Comparison of ENCODE assay signal across 24 cellular contexts in the genomic region with DNA sequence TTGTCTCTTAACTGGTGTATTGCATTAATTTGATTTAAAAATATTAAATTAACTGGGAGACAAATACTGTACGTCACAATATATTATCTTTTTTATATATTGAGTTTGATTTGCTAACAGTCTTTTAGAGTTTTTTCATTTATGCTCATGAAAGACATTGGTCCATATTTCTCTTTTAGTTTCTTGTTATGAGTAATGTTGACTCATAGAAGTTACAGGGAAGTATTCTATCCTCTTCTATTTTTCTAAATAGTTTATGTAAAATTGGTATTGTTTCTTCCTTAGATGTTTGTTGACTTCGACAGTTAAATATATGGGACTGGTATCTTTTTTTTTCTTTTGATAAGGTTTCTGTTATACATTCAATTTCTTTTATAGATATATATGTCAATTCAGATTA.
DNase-seq lines count a peak whose midpoint lies in the region; ATAC-seq, FAIRE-seq and TF ChIP-seq lines count a peak whose summit lies in the region.
"Had no signal": no experiment of that assay in that cellular context is flagged by ENCODE, and none has a peak within 500 bp of the region (broad histone marks: within the 10 kb centered on the region; RNA-seq: fewer than 3 reads in every experiment).

No MANE protein-coding gene starts in this region.

- no peak for TF ChIP-seq EP300 in GM12878 (IDR thresholded peaks at IDR 0.05; ENCODE audit: borderline replicate concordance in 1 of 2, control insufficient read depth in 1 of 2, low read depth in 2 of 2, low read length in 2 of 2)

- no peak overlapping the region for H4K12ac ChIP-seq in trophoblast cell (ENCODE audit: low read depth, low read length)

- no peak for FAIRE-seq in GM12878 (lab: Jason Lieb, UNC)
- FAIRE-seq: GM19239 had no signal

- H3K79me2 ChIP-seq in GM12878 (ENCODE audit: control insufficient read depth, insufficient read depth, low read length): no peaks in the 10 kb centered on the region
- H3K79me2 ChIP-seq in trophoblast cell (ENCODE audit: control insufficient read depth, insufficient read depth, low read length, poor library complexity): no peaks in the 10 kb centered on the region

- H4K20me1 ChIP-seq in GM12878 (ENCODE audit: control insufficient read depth, insufficient read depth): no peaks in the 10 kb centered on the region
- H4K20me1 ChIP-seq: BLaER1 treated with 17β-estradiol and CSF1 and Interleukin-3, amounts not matched to agents 10 nM and 100 nM had no signal

- H3K36me3 ChIP-seq in GM12878 (ENCODE audit: control insufficient read depth in 2 of 2, insufficient read depth in 2 of 2, low read length in 1 of 2): no peaks in the 10 kb centered on the region
- no peaks in the 10 kb centered on the region for H3K36me3 ChIP-seq in trophoblast cell (ENCODE audit: control insufficient read depth in 1 of 2, insufficient read depth in 2 of 2, low read length in 2 of 2)
- H3K36me3 ChIP-seq: BLaER1 treated with 17β-estradiol and CSF1 and Interleukin-3, amounts not matched to agents 10 nM and 100 nM; esophagus squamous epithelium; prostate gland; upper lobe of right lung had no signal

- no peak overlapping the region for H3K18ac ChIP-seq in trophoblast cell (ENCODE audit: low read length)

- H3K4me1 ChIP-seq in GM12878 (ENCODE audit: control insufficient read depth, insufficient read depth, low read length) (no peaks in the 10 kb centered on the region), trophoblast cell (ENCODE audit: control insufficient read depth in 1 of 2, insufficient read depth in 2 of 2, low read length in 2 of 2) (peaks cover 0 to 2% of the 10 kb centered on the region in 2 experiments)
- H3K4me1 ChIP-seq: prostate gland, upper lobe of right lung had no signal

- CTCF ChIA-PET in GM12878 (lab: Yijun Ruan, JAX): no interaction called here

- ATAC-seq in GM12878: no peak
- ATAC-seq: upper lobe of right lung, WTC11 had no signal

- H4K91ac ChIP-seq in trophoblast cell (ENCODE audit: low read depth, low read length): no peak overlapping the region

- no peak for TF ChIP-seq POLR2A in GM12878 (IDR thresholded peaks at IDR 0.05; ENCODE audit: low read depth, low read length)

- DNase-seq in AG10803 (ENCODE audit: low read depth): peak; percentile 8
- DNase-seq in LHCN-M2 (ENCODE audit: low read depth): peak; percentile 50
- DNase-seq in GM12878 (ENCODE audit: low read depth, low spot score): no peak
- DNase-seq in iris pigment epithelial cell (ENCODE audit: low read depth): peak; percentile 51
- no peak for DNase-seq in activated CD4-positive, alpha-beta T cell treated with anti-CD3 and anti-CD28 coated beads for 4 hours
- no peak for DNase-seq in GDM1 (lab: John Stamatoyannopoulos, UW)
- no peak for DNase-seq in trophoblast cell
- DNase-seq in stimulated activated CD4-positive, alpha-beta T cell treated with anti-CD3 and anti-CD28 coated beads, Interleukin-15, amount 100 ng/mL, for 24 hours: no peak
- DNase-seq: activated naive CD4-positive, alpha-beta T cell treated with anti-CD3 and anti-CD28 coated beads, Interleukin-2, amount 10 ng/mL, durations not matched to agents 7 days and 5 days; amniotic stem cell; cortex of kidney; esophagus squamous epithelium; head of caudate nucleus; mesendoderm; NCI-H1930; NCI-H2227 treated with DMSO at 0.1 percent for 48 hours; NCI-H748 treated with DMSO at 0.1 percent for 48 hours; stimulated activated CD4-positive, alpha-beta T cell treated with anti-CD3 and anti-CD28 coated beads, Interleukin-1b, Interleukin-23, amount 100 ng/mL, for 48 hours; substantia nigra; upper lobe of right lung had no signal

- H4K8ac ChIP-seq in trophoblast cell (ENCODE audit: low read depth, low read length): no peak overlapping the region

- no peak overlapping the region for H3K4ac ChIP-seq in trophoblast cell (ENCODE audit: low read depth, low read length)

- H2BK12ac ChIP-seq in trophoblast cell (ENCODE audit: low read length): no peak overlapping the region

- in situ Hi-C loops in GM12878 (cut with MboI): no loop called here

- H3K4me3 ChIP-seq in AG10803 (ENCODE audit: low read length) (no peak overlapping the region), GM12878 (no peak overlapping the region), trophoblast cell (ENCODE audit: low read depth, low read length) (no peak overlapping the region)
- H3K4me3 ChIP-seq: BLaER1 treated with 17β-estradiol and CSF1 and Interleukin-3, amounts not matched to agents 10 nM and 100 nM; esophagus squamous epithelium; prostate gland; upper lobe of right lung had no signal

- no peak overlapping the region for H2AK5ac ChIP-seq in trophoblast cell (ENCODE audit: low read length)

- H3K4me2 ChIP-seq in GM12878 (ENCODE audit: control insufficient read depth, insufficient read depth) (no peak overlapping the region), trophoblast cell (ENCODE audit: low read length) (no peak overlapping the region)
- H3K4me2 ChIP-seq: BLaER1 treated with 17β-estradiol and CSF1 and Interleukin-3, amounts not matched to agents 10 nM and 100 nM had no signal

- H3K9me3 ChIP-seq in GM12878 (replicated peaks; ENCODE audit: control insufficient read depth, insufficient read depth, low read length): no peaks in the 10 kb centered on the region
- H3K9me3 ChIP-seq in trophoblast cell (ENCODE audit: insufficient read depth, low read depth, low read length): peaks cover 4% of the 10 kb centered on the region
- H3K9me3 ChIP-seq: prostate gland, upper lobe of right lung had no signal

- TF ChIP-seq CTCF in AG10803 (conservative IDR thresholded peaks at IDR 0.05; ENCODE audit: low read length) (no peak), GM12878 (IDR thresholded peaks at IDR 0.05 in 2 of 3, conservative IDR thresholded peaks at IDR 0.05 in 1 of 3; ENCODE audit: control insufficient read depth in 2 of 3, extremely low read depth in 1 of 3, insufficient read depth in 1 of 3, low read depth in 3 of 3, low read length in 3 of 3) (no peak)

- POLR2A ChIA-PET in GM12878 (lab: Charles Lee): no interaction called here

- no peak overlapping the region for H2BK120ac ChIP-seq in trophoblast cell (ENCODE audit: insufficient read depth, low read length, poor library complexity)

- intact Hi-C loops in GM12878 (cut with micrococcal nuclease; ENCODE audit: unreplicated experiment): no loop called here

- no peak overlapping the region for H2BK5ac ChIP-seq in trophoblast cell (ENCODE audit: low read depth, low read length, poor library complexity)

- 2% methylated on average over 2 of the region's 2 CpGs for WGBS in GM12878 (ENCODE audit: insufficient coverage, insufficient replicate concordance, low lambda C conversion rate, missing lambda C conversion rate)
- no CpG with 5 or more reads among the region's 2 CpGs for WGBS in trophoblast cell (ENCODE audit: extremely low coverage, insufficient coverage, insufficient read length)

- RAD21 ChIA-PET in GM12878 (lab: Charles Lee; ENCODE audit: unreplicated experiment): no interaction called here

- no peak overlapping the region for H3K14ac ChIP-seq in trophoblast cell (ENCODE audit: low read length)

- H3K27me3 ChIP-seq in GM12878 (replicated peaks in 1 of 2; ENCODE audit: control insufficient read depth in 2 of 2, insufficient read depth in 2 of 2, low read length in 1 of 2) (no peaks in the 10 kb centered on the region), trophoblast cell (ENCODE audit: insufficient read depth, low read length) (no peaks in the 10 kb centered on the region)
- H3K27me3 ChIP-seq: BLaER1 treated with 17β-estradiol and CSF1 and Interleukin-3, amounts not matched to agents 10 nM and 100 nM; esophagus squamous epithelium; upper lobe of right lung had no signal

- H3K9ac ChIP-seq in GM12878 (ENCODE audit: control insufficient read depth, insufficient read depth, low read length) (no peak overlapping the region), trophoblast cell (ENCODE audit: low read length) (no peak overlapping the region)
- H3K9ac ChIP-seq: BLaER1 treated with 17β-estradiol and CSF1 and Interleukin-3, amounts not matched to agents 10 nM and 100 nM had no signal

- H3K23ac ChIP-seq in trophoblast cell (ENCODE audit: low read length): no peak overlapping the region

- SMC1A ChIA-PET in GM12878 (lab: Charles Lee; ENCODE audit: uncharacterized antibody, unreplicated experiment): no interaction called here

- BruUV-seq in GM12878 (replicated peaks; lab: Mats Ljungman, UMichigan): no TSS peak

- H3K27ac ChIP-seq in GM12878 (ENCODE audit: control insufficient read depth, insufficient read depth) (no peak overlapping the region), trophoblast cell (ENCODE audit: low read depth, low read length) (no peak overlapping the region)
- H3K27ac ChIP-seq: BLaER1 treated with 17β-estradiol and CSF1 and Interleukin-3, amounts not matched to agents 10 nM and 100 nM; esophagus squamous epithelium; prostate gland; upper lobe of right lung had no signal

- no peak for TF ChIP-seq RAD21 in GM12878 (IDR thresholded peaks at IDR 0.05; ENCODE audit: insufficient read depth, low read depth, low read length)

- H2AFZ ChIP-seq in GM12878 (ENCODE audit: control insufficient read depth, low read depth, low read length) (no peak overlapping the region), trophoblast cell (ENCODE audit: insufficient read depth, low read length, poor library complexity) (no peak overlapping the region)

- H3K79me1 ChIP-seq in trophoblast cell (ENCODE audit: low read length): no peaks in the 10 kb centered on the region

TF ChIP-seq in GM12878, 131 proteins besides CTCF, POLR2A, EP300 and RAD21 (continues in another document):
- TF ChIP-seq, protein P1, sequence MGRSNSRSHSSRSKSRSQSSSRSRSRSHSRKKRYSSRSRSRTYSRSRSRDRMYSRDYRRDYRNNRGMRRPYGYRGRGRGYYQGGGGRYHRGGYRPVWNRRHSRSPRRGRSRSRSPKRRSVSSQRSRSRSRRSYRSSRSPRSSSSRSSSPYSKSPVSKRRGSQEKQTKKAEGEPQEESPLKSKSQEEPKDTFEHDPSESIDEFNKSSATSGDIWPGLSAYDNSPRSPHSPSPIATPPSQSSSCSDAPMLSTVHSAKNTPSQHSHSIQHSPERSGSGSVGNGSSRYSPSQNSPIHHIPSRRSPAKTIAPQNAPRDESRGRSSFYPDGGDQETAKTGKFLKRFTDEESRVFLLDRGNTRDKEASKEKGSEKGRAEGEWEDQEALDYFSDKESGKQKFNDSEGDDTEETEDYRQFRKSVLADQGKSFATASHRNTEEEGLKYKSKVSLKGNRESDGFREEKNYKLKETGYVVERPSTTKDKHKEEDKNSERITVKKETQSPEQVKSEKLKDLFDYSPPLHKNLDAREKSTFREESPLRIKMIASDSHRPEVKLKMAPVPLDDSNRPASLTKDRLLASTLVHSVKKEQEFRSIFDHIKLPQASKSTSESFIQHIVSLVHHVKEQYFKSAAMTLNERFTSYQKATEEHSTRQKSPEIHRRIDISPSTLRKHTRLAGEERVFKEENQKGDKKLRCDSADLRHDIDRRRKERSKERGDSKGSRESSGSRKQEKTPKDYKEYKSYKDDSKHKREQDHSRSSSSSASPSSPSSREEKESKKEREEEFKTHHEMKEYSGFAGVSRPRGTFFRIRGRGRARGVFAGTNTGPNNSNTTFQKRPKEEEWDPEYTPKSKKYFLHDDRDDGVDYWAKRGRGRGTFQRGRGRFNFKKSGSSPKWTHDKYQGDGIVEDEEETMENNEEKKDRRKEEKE (IDR thresholded peaks at IDR 0.05): no peak
- TF ChIP-seq MXI1 (IDR thresholded peaks at IDR 0.05; ENCODE audit: low read depth, low read length) (no peak), CEBPB (IDR thresholded peaks at IDR 0.05; ENCODE audit: borderline replicate concordance in 1 of 2, low read depth in 2 of 2, low read length in 2 of 2) (no peak), JUNB (IDR thresholded peaks at IDR 0.05) (peak; percentile 40)

Comparison
In these comparisons a context has a peak if more than half of its experiments do, and no peak if none do; other contexts are left out.
1. DNase-seq: peak in AG10803 (single experiment), LHCN-M2 (single experiment) and iris pigment epithelial cell (single experiment); none in GM12878 (single experiment), activated CD4-positive, alpha-beta T cell treated with anti-CD3 and anti-CD28 coated beads for 4 hours (0 of 2), GDM1 (single experiment), trophoblast cell (0 of 2) and stimulated activated CD4-positive, alpha-beta T cell treated with anti-CD3 and anti-CD28 coated beads, Interleukin-15, amount 100 ng/mL, for 24 hours (single experiment).